Comparison of ENCODE assay signal across 24 cellular contexts in the genomic region with DNA sequence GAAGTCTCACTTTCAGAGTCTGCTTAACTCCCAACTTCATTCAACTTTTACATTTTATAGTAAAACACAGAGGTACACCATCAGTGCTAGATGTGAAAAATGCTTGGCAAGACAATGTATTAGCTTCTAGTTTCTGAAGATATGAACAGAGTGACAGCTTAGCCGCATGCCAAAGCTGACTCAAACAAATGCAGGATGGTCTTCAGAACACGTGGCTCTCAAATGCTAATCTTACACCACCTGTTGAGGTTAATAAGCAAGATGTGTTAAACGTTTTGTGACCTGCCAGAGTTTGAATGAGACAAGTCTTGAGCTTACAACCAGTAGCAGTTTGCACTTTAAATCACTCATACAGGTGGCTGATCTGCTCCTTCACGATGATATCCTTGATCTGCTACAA. TPM values are rescaled to one million over a fixed set of nuclear protein-coding genes. Genes with fewer than 3 reads are reported as not detected.
DNase-seq lines count a peak whose midpoint lies in the region; ATAC-seq, FAIRE-seq and TF ChIP-seq lines count a peak whose summit lies in the region.
"Had no signal": no experiment of that assay in that cellular context is flagged by ENCODE, and none has a peak within 500 bp of the region (broad histone marks: within the 10 kb centered on the region; RNA-seq: fewer than 3 reads in every experiment).

No MANE protein-coding gene starts in this region.

- no peaks in the 10 kb centered on the region for H3K27me3 Mint-ChIP-seq in astrocyte (ENCODE audit: low read depth, unreplicated experiment)

- H3K4me3 Mint-ChIP-seq in astrocyte (ENCODE audit: unreplicated experiment) = no peak overlapping the region
- H3K4me3 Mint-ChIP-seq: CD4-positive, CD25-positive, alpha-beta regulatory T cell; IgD-negative memory B cell had no signal

- H3K79me2 ChIP-seq in astrocyte (ENCODE audit: insufficient read depth, low read length) = no peaks in the 10 kb centered on the region

- TF ChIP-seq CTCF in astrocyte (IDR thresholded peaks at IDR 0.05; ENCODE audit: insufficient read depth, low read depth, low read length) (no peak), right lobe of liver (IDR thresholded peaks at IDR 0.05) (no peak)

- no peak overlapping the region for H2AFZ ChIP-seq in astrocyte (ENCODE audit: low read depth, low read length)

- H3K9ac ChIP-seq in astrocyte (ENCODE audit: low read length) = no peak overlapping the region
- H3K9ac ChIP-seq: BLaER1 had no signal

- intact Hi-C loops in right lobe of liver (cut with DNase I) = no loop called here

- no peak for TF ChIP-seq POLR2A in GM12891 (IDR thresholded peaks at IDR 0.05; ENCODE audit: low read depth, low read length)
- no peak for TF ChIP-seq POLR2A in right lobe of liver (IDR thresholded peaks at IDR 0.05)

- H3K27ac ChIP-seq in astrocyte (ENCODE audit: low read depth, low read length) (no peak overlapping the region), layer of hippocampus (ENCODE audit: low read depth, low read length) (peak overlapping the region; percentile 22), right lobe of liver (no peak overlapping the region)
- H3K27ac ChIP-seq: BLaER1, HL-60 had no signal

- WGBS in right lobe of liver (ENCODE audit: insufficient coverage, low coverage, low lambda C conversion rate, missing lambda C conversion rate) = 21% methylated on average over 4 of the region's 4 CpGs

- DNase-seq in GM12891 (ENCODE audit: insufficient read length, low spot score) (no peak), NCI-H69 (lab: John Stamatoyannopoulos, UW) (peak; percentile 38), astrocyte (ENCODE audit: low read depth) (no peak), amygdala (lab: John Stamatoyannopoulos, UW) (no peak), right lobe of liver (no peak), putamen (ENCODE audit: low spot score) (no peak)
- DNase-seq: CD4-positive, CD25-positive, alpha-beta regulatory T cell; NCI-H1092 treated with DMSO at 0.1 percent for 48 hours; NCI-H1436; NCI-H187; NCI-H2081 treated with DMSO at 0.1 percent for 48 hours; NCI-H2171; NCI-H226; NCI-H510A; NCI-H748 treated with DMSO at 0.1 percent for 48 hours; SHP77 treated with DMSO at 0.1 percent for 48 hours had no signal

- H3K4me3 ChIP-seq in astrocyte (ENCODE audit: insufficient read depth, low read depth, low read length) (no peak overlapping the region), right lobe of liver (no peak overlapping the region)
- H3K4me3 ChIP-seq: BLaER1 had no signal

- no peaks in the 10 kb centered on the region for H3K27me3 ChIP-seq in astrocyte (ENCODE audit: insufficient read depth, low read length)
- no peaks in the 10 kb centered on the region for H3K27me3 ChIP-seq in layer of hippocampus (ENCODE audit: control insufficient read depth, insufficient read depth, low read length)
- H3K27me3 ChIP-seq in right lobe of liver = no peaks in the 10 kb centered on the region

- peaks cover 20% of the 10 kb centered on the region for H3K4me1 Mint-ChIP-seq in astrocyte (ENCODE audit: low read depth, unreplicated experiment)
- H3K4me1 Mint-ChIP-seq: CD4-positive, CD25-positive, alpha-beta regulatory T cell; IgD-negative memory B cell had no signal

- no peak overlapping the region for H3K4me2 ChIP-seq in astrocyte (ENCODE audit: low read length)
- H3K4me2 ChIP-seq: BLaER1 had no signal

- no peaks in the 10 kb centered on the region for H4K20me1 ChIP-seq in astrocyte (ENCODE audit: insufficient read depth, low read length)

- no peak for ATAC-seq in right lobe of liver
- ATAC-seq: Panc1 had no signal

- no peak overlapping the region for H3K27ac Mint-ChIP-seq in astrocyte (ENCODE audit: unreplicated experiment)
- H3K27ac Mint-ChIP-seq: CD4-positive, CD25-positive, alpha-beta regulatory T cell; IgD-negative memory B cell had no signal

- H3K36me3 Mint-ChIP-seq in astrocyte (ENCODE audit: low read depth, unreplicated experiment) = no peaks in the 10 kb centered on the region
- H3K36me3 Mint-ChIP-seq: CD4-positive, CD25-positive, alpha-beta regulatory T cell had no signal

- H3K36me3 ChIP-seq in astrocyte (ENCODE audit: insufficient read depth, low read length) = no peaks in the 10 kb centered on the region
- H3K36me3 ChIP-seq in right lobe of liver = no peaks in the 10 kb centered on the region
- H3K36me3 ChIP-seq: BLaER1 had no signal

- peaks cover 4% of the 10 kb centered on the region for H3K4me1 ChIP-seq in astrocyte (ENCODE audit: insufficient read depth, low read length)
- H3K4me1 ChIP-seq in right lobe of liver = no peaks in the 10 kb centered on the region

- FAIRE-seq in GM12891 (lab: Jason Lieb, UNC) = peak; percentile 48
- FAIRE-seq in astrocyte (lab: Jason Lieb, UNC) = peak; percentile 79
- FAIRE-seq: G401.6, GM19239 had no signal

- H3K9me3 Mint-ChIP-seq in astrocyte (ENCODE audit: unreplicated experiment) = no peaks in the 10 kb centered on the region
- H3K9me3 Mint-ChIP-seq: CD4-positive, CD25-positive, alpha-beta regulatory T cell; IgD-negative memory B cell had no signal

- no peaks in the 10 kb centered on the region for H3K9me3 ChIP-seq in astrocyte (ENCODE audit: insufficient read depth, low read depth, low read length)
- no peaks in the 10 kb centered on the region for H3K9me3 ChIP-seq in right lobe of liver
- H3K9me3 ChIP-seq: BLaER1 had no signal

TF ChIP-seq in GM12891, 5 proteins besides CTCF, POLR2A, EP300 and RAD21:
- TF ChIP-seq POU2F2 (IDR thresholded peaks at IDR 0.05; ENCODE audit: low read depth, low read length) (no peak), SPI1 (IDR thresholded peaks at IDR 0.05; ENCODE audit: low read depth, low read length) (no peak), TAF1 (IDR thresholded peaks at IDR 0.05; ENCODE audit: low read depth, low read length) (no peak), POLR2AphosphoS5 (IDR thresholded peaks at IDR 0.05; ENCODE audit: low read depth, low read length) (no peak), PAX5 (IDR thresholded peaks at IDR 0.05; ENCODE audit: insufficient read depth, low read length, severe bottlenecking) (no peak)

RNA-seq across cellular contexts. Expression of a gene that starts 18.9 kb away (rescaled TPM):
- 0.30 TPM for polyA plus RNA-seq in GM12891 (2012; ENCODE audit: low read depth, missing spikeins)
- 21.5 and 22.4 TPM in 2 replicates for total RNA-seq in astrocyte
- total RNA-seq in right lobe of liver = 1 to 10 TPM in 1 of 6 experiments, under 1 TPM in 5; 0.18 to 1.6 (median 0.64) TPM
- total RNA-seq: A172; CD4-positive, CD25-positive, alpha-beta regulatory T cell had no signal
